Comparison of ENCODE assay signal across 1 cellular context in the genomic region with DNA sequence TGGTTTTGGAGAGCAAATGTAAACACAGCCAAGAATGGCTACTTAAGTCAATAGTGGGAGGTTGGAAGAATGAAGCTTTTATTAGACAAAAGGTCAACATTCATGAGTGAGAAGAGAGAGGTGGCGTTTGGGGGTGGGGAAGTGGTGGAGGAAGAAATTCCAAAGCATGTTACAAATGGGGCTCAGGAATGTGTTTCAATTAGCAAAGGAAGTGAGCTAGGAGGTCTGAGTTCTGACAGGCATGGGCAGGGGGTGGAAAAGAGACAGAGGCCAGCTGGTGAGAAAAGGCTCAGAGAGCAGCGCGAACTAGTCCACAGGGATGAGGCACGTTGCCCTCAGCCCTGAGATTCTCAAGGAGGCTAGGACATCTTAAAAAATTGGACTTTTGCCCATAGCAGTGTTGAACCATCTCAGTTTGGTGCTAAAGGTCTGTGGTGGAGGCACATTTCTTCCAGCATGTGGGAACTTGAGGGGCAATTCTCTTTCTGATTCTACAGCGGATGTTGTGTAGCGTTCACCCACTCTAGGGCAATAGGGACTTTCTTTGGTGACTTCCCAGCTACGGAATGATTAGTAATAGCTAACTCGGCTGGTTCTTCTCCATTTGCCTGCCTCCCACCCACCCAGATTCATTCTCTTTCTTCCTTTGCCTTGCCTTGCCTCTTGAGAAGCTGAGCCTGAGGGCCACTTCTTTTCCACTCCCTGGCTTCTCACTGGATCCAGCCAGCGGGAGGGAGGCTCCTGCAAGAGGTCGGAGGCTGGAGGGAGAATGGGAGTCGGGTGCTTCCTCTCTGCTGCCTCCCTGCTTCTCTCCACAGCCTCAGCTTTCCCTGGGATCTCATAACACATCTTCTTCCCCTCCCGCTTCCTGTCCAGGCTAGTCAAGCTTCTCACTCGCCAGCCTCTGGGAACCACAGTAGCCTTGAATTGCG.
TF ChIP-seq lines count a peak whose summit lies in the region.

No MANE protein-coding gene starts in this region.

TF ChIP-seq in HepG2, 621 proteins besides CTCF, POLR2A, EP300 and RAD21 (continued from another document and continues in another):
- TF ChIP-seq, protein P1, sequence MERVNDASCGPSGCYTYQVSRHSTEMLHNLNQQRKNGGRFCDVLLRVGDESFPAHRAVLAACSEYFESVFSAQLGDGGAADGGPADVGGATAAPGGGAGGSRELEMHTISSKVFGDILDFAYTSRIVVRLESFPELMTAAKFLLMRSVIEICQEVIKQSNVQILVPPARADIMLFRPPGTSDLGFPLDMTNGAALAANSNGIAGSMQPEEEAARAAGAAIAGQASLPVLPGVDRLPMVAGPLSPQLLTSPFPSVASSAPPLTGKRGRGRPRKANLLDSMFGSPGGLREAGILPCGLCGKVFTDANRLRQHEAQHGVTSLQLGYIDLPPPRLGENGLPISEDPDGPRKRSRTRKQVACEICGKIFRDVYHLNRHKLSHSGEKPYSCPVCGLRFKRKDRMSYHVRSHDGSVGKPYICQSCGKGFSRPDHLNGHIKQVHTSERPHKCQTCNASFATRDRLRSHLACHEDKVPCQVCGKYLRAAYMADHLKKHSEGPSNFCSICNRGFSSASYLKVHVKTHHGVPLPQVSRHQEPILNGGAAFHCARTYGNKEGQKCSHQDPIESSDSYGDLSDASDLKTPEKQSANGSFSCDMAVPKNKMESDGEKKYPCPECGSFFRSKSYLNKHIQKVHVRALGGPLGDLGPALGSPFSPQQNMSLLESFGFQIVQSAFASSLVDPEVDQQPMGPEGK (CRISPR knock-in tag; IDR thresholded peaks at IDR 0.05), result 0 out of 2 replicates have a peak, but pooled peaks have one; percentile 30
- no peak for TF ChIP-seq RELA (CRISPR knock-in tag; IDR thresholded peaks at IDR 0.05)
- TF ChIP-seq KDM5B (CRISPR knock-in tag; IDR thresholded peaks at IDR 0.05; ENCODE audit: borderline replicate concordance), result no peak
- TF ChIP-seq, protein P2, sequence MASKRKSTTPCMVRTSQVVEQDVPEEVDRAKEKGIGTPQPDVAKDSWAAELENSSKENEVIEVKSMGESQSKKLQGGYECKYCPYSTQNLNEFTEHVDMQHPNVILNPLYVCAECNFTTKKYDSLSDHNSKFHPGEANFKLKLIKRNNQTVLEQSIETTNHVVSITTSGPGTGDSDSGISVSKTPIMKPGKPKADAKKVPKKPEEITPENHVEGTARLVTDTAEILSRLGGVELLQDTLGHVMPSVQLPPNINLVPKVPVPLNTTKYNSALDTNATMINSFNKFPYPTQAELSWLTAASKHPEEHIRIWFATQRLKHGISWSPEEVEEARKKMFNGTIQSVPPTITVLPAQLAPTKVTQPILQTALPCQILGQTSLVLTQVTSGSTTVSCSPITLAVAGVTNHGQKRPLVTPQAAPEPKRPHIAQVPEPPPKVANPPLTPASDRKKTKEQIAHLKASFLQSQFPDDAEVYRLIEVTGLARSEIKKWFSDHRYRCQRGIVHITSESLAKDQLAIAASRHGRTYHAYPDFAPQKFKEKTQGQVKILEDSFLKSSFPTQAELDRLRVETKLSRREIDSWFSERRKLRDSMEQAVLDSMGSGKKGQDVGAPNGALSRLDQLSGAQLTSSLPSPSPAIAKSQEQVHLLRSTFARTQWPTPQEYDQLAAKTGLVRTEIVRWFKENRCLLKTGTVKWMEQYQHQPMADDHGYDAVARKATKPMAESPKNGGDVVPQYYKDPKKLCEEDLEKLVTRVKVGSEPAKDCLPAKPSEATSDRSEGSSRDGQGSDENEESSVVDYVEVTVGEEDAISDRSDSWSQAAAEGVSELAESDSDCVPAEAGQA (IDR thresholded peaks at IDR 0.05; ENCODE audit: low read depth), result no peak
- TF ChIP-seq, protein P2 (CRISPR knock-in tag; IDR thresholded peaks at IDR 0.05; ENCODE audit: borderline replicate concordance), result no peak
- no peak for TF ChIP-seq ARHGAP35 (CRISPR knock-in tag; IDR thresholded peaks at IDR 0.05; ENCODE audit: borderline replicate concordance)
- TF ChIP-seq PHF21A (CRISPR knock-in tag; IDR thresholded peaks at IDR 0.05), result peak; percentile 49; the same call in 1 of the 2 replicates
- no peak for TF ChIP-seq ETV6 (CRISPR knock-in tag; conservative IDR thresholded peaks at IDR 0.05)
- TF ChIP-seq SPEN (CRISPR knock-in tag; IDR thresholded peaks at IDR 0.05; ENCODE audit: low read depth), result no peak
- TF ChIP-seq FOXK1 (CRISPR knock-in tag; IDR thresholded peaks at IDR 0.05; ENCODE audit: borderline replicate concordance, low read depth), result no peak
- no peak for TF ChIP-seq MXD4 (CRISPR knock-in tag; IDR thresholded peaks at IDR 0.05)
- TF ChIP-seq ZNF333 (CRISPR knock-in tag; IDR thresholded peaks at IDR 0.05; ENCODE audit: borderline replicate concordance), result 0 out of 2 replicates have a peak, but pooled peaks have one; percentile 64
- TF ChIP-seq, protein P3, sequence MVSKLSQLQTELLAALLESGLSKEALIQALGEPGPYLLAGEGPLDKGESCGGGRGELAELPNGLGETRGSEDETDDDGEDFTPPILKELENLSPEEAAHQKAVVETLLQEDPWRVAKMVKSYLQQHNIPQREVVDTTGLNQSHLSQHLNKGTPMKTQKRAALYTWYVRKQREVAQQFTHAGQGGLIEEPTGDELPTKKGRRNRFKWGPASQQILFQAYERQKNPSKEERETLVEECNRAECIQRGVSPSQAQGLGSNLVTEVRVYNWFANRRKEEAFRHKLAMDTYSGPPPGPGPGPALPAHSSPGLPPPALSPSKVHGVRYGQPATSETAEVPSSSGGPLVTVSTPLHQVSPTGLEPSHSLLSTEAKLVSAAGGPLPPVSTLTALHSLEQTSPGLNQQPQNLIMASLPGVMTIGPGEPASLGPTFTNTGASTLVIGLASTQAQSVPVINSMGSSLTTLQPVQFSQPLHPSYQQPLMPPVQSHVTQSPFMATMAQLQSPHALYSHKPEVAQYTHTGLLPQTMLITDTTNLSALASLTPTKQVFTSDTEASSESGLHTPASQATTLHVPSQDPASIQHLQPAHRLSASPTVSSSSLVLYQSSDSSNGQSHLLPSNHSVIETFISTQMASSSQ (IDR thresholded peaks at IDR 0.05; ENCODE audit: low read depth), result peak; percentile 74; the same call in 1 of the 2 replicates
- TF ChIP-seq, protein P3 (CRISPR knock-in tag; IDR thresholded peaks at IDR 0.05; ENCODE audit: borderline replicate concordance), result peak; percentile 46; the same call in 1 of the 2 replicates
- no peak for TF ChIP-seq GPN1 (CRISPR knock-in tag; IDR thresholded peaks at IDR 0.05; ENCODE audit: borderline replicate concordance)
- no peak for TF ChIP-seq ZNF841 (CRISPR knock-in tag; IDR thresholded peaks at IDR 0.05; ENCODE audit: borderline replicate concordance)
- TF ChIP-seq, protein P4, sequence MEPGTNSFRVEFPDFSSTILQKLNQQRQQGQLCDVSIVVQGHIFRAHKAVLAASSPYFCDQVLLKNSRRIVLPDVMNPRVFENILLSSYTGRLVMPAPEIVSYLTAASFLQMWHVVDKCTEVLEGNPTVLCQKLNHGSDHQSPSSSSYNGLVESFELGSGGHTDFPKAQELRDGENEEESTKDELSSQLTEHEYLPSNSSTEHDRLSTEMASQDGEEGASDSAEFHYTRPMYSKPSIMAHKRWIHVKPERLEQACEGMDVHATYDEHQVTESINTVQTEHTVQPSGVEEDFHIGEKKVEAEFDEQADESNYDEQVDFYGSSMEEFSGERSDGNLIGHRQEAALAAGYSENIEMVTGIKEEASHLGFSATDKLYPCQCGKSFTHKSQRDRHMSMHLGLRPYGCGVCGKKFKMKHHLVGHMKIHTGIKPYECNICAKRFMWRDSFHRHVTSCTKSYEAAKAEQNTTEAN (CRISPR knock-in tag; conservative IDR thresholded peaks at IDR 0.05), result no peak
- no peak for TF ChIP-seq MEF2D (CRISPR knock-in tag; IDR thresholded peaks at IDR 0.05)
- peak; percentile 13 for TF ChIP-seq SKI (IDR thresholded peaks at IDR 0.05; ENCODE audit: partially characterized antibody)
- no peak for TF ChIP-seq MEIS1 (CRISPR knock-in tag; IDR thresholded peaks at IDR 0.05; ENCODE audit: borderline replicate concordance)
- no peak for TF ChIP-seq ZNF598 (CRISPR knock-in tag; IDR thresholded peaks at IDR 0.05; ENCODE audit: borderline replicate concordance)
- no peak for TF ChIP-seq ZNF629 (CRISPR knock-in tag; conservative IDR thresholded peaks at IDR 0.05)
- TF ChIP-seq ETV5 (CRISPR knock-in tag; IDR thresholded peaks at IDR 0.05; ENCODE audit: borderline replicate concordance), result peak; percentile 69
- TF ChIP-seq, protein P5, sequence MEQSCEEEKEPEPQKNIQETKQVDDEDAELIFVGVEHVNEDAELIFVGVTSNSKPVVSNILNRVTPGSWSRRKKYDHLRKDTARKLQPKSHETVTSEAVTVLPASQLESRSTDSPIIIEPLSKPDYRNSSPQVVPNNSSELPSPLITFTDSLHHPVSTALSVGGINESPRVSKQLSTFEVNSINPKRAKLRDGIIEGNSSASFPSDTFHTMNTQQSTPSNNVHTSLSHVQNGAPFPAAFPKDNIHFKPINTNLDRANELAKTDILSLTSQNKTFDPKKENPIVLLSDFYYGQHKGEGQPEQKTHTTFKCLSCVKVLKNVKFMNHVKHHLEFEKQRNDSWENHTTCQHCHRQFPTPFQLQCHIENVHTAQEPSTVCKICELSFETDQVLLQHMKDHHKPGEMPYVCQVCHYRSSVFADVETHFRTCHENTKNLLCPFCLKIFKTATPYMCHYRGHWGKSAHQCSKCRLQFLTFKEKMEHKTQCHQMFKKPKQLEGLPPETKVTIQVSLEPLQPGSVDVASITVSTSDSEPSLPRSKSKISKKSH (CRISPR knock-in tag; IDR thresholded peaks at IDR 0.05; ENCODE audit: borderline replicate concordance), result no peak
- TF ChIP-seq HOXA5 (CRISPR knock-in tag; IDR thresholded peaks at IDR 0.05), result no peak
- TF ChIP-seq MEIS2 (CRISPR knock-in tag; IDR thresholded peaks at IDR 0.05), result no peak
- TF ChIP-seq TCF7L2 (IDR thresholded peaks at IDR 0.05; ENCODE audit: low read depth, low read length), result no peak
- TF ChIP-seq ZFP41 (CRISPR knock-in tag; IDR thresholded peaks at IDR 0.05; ENCODE audit: borderline replicate concordance), result no peak
- peak; percentile 60 for TF ChIP-seq SAP130 (CRISPR knock-in tag; IDR thresholded peaks at IDR 0.05; ENCODE audit: low read depth)
- TF ChIP-seq, protein P6, sequence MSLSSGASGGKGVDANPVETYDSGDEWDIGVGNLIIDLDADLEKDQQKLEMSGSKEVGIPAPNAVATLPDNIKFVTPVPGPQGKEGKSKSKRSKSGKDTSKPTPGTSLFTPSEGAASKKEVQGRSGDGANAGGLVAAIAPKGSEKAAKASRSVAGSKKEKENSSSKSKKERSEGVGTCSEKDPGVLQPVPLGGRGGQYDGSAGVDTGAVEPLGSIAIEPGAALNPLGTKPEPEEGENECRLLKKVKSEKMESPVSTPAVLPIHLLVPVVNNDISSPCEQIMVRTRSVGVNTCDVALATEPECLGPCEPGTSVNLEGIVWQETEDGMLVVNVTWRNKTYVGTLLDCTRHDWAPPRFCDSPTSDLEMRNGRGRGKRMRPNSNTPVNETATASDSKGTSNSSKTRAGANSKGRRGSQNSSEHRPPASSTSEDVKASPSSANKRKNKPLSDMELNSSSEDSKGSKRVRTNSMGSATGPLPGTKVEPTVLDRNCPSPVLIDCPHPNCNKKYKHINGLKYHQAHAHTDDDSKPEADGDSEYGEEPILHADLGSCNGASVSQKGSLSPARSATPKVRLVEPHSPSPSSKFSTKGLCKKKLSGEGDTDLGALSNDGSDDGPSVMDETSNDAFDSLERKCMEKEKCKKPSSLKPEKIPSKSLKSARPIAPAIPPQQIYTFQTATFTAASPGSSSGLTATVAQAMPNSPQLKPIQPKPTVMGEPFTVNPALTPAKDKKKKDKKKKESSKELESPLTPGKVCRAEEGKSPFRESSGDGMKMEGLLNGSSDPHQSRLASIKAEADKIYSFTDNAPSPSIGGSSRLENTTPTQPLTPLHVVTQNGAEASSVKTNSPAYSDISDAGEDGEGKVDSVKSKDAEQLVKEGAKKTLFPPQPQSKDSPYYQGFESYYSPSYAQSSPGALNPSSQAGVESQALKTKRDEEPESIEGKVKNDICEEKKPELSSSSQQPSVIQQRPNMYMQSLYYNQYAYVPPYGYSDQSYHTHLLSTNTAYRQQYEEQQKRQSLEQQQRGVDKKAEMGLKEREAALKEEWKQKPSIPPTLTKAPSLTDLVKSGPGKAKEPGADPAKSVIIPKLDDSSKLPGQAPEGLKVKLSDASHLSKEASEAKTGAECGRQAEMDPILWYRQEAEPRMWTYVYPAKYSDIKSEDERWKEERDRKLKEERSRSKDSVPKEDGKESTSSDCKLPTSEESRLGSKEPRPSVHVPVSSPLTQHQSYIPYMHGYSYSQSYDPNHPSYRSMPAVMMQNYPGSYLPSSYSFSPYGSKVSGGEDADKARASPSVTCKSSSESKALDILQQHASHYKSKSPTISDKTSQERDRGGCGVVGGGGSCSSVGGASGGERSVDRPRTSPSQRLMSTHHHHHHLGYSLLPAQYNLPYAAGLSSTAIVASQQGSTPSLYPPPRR (CRISPR knock-in tag; IDR thresholded peaks at IDR 0.05; ENCODE audit: borderline replicate concordance), result peak; percentile 41; the same call in 1 of the 2 replicates
- peak; percentile 66; the same call in 1 of the 2 replicates for TF ChIP-seq ZBTB38 (CRISPR knock-in tag; IDR thresholded peaks at IDR 0.05)
- TF ChIP-seq RXRA (CRISPR knock-in tag; IDR thresholded peaks at IDR 0.05), result peak; percentile 41; the same call in 1 of the 2 replicates
- TF ChIP-seq ZSCAN30 (CRISPR knock-in tag; IDR thresholded peaks at IDR 0.05), result no peak
